ENCODE assay signal across 8 cellular contexts in genomic region chr15:41502787-41503668, GRCh38. TPM values are rescaled to one million over a fixed set of nuclear protein-coding genes. Genes with fewer than 3 reads are reported as not detected.
DNase-seq lines count a peak whose midpoint lies in the region; ATAC-seq, FAIRE-seq and TF ChIP-seq lines count a peak whose summit lies in the region.

No MANE protein-coding gene starts in this region.

- CTCF ChIA-PET in SK-N-SH (lab: Yijun Ruan, JAX) (no interaction called here), OCI-LY7 (lab: Charles Lee; ENCODE audit: unreplicated experiment) (no interaction called here)

- peak; percentile 52 for DNase-seq in SK-N-SH
- DNase-seq in OCI-LY7 (ENCODE audit: low spot score), result no peak
- DNase-seq in gastrocnemius medialis, result no peak
- no peak for DNase-seq in small intestine
- DNase-seq in NCI-H2029 (lab: John Stamatoyannopoulos, UW), result no peak
- no peak for DNase-seq in A172 (ENCODE audit: low spot score)

- no peak for TF ChIP-seq POLR2A in gastrocnemius medialis (IDR thresholded peaks at IDR 0.05)

- H3K9me3 ChIP-seq in SK-N-SH (no peaks in the 10 kb centered on the region), OCI-LY7 (ENCODE audit: low read length) (no peaks in the 10 kb centered on the region), gastrocnemius medialis (no peaks in the 10 kb centered on the region), small intestine (ENCODE audit: control insufficient read depth, low read depth) (no peaks in the 10 kb centered on the region)

- intact Hi-C loops in OCI-LY7 (cut with micrococcal nuclease; ENCODE audit: unreplicated experiment), result no loop called here
- intact Hi-C loops in gastrocnemius medialis (cut with DNase I; ENCODE audit: low total_unique reads), result no loop called here

- H3K4me1 ChIP-seq in SK-N-SH (ENCODE audit: control insufficient read depth in 1 of 2, insufficient read depth in 2 of 2, low read depth in 1 of 2, low read length in 1 of 2) (peaks cover 0 to 10% of the 10 kb centered on the region in 2 experiments; a peak in 1 of 4 replicates), OCI-LY7 (ENCODE audit: insufficient read depth, low read length, poor library complexity, severe bottlenecking) (no peaks in the 10 kb centered on the region), gastrocnemius medialis (peaks cover 0 to 10% of the 10 kb centered on the region in 2 donors), small intestine (ENCODE audit: control insufficient read depth in 2 of 2, insufficient read depth in 1 of 2, low read depth in 1 of 2, low read length in 1 of 2) (peaks cover 0 to 5% of the 10 kb centered on the region in 2 donors)

- in situ Hi-C loops in gastrocnemius medialis (cut with MboI; ENCODE audit: low sequenced_read_pairs in 4 of 4), result no loop called here

- 71% methylated on average over 13 of the region's 55 CpGs for WGBS in SK-N-SH (ENCODE audit: low lambda C conversion rate)
- 37 to 74% (median 48%) methylated on average over 55 of the region's 55 CpGs for WGBS in small intestine, 3 donors

- TF ChIP-seq RAD21 in SK-N-SH (IDR thresholded peaks at IDR 0.05; ENCODE audit: low read length), result no peak

- no peaks in the 10 kb centered on the region for H3K36me3 ChIP-seq in SK-N-SH (replicated peaks in 1 of 2; ENCODE audit: control insufficient read depth in 1 of 2, insufficient read depth in 2 of 2, low read length in 1 of 2)
- H3K36me3 ChIP-seq in OCI-LY7 (ENCODE audit: insufficient read depth, low read length), result no peaks in the 10 kb centered on the region
- no peaks in the 10 kb centered on the region for H3K36me3 ChIP-seq in gastrocnemius medialis
- H3K36me3 ChIP-seq in small intestine (ENCODE audit: control insufficient read depth in 2 of 2, insufficient read depth in 2 of 2, low read length in 2 of 2), result peaks cover 2% of the 10 kb centered on the region in 2 donors

- TF ChIP-seq CTCF in SK-N-SH (IDR thresholded peaks at IDR 0.05) (no peak), OCI-LY7 (conservative IDR thresholded peaks at IDR 0.05; ENCODE audit: low read length) (no peak), gastrocnemius medialis (IDR thresholded peaks at IDR 0.05 in 4 of 5, conservative IDR thresholded peaks at IDR 0.05 in 1 of 5) (no peak)

- no peak for TF ChIP-seq EP300 in SK-N-SH (IDR thresholded peaks at IDR 0.05; ENCODE audit: borderline replicate concordance in 1 of 2, low read depth in 1 of 2, low read length in 1 of 2)

- H2AFZ ChIP-seq in SK-N-SH (ENCODE audit: low read depth) (no peak overlapping the region), OCI-LY7 (ENCODE audit: low read length) (no peak overlapping the region)

- no peak for FAIRE-seq in small intestine (lab: Jason Lieb, UNC)

- BruUV-seq in OCI-LY7 (replicated peaks; lab: Mats Ljungman, UMichigan), result no TSS peak

- H3K4me3 ChIP-seq in SK-N-SH (ENCODE audit: low read depth in 2 of 2, low read length in 1 of 2) (no peak overlapping the region), OCI-LY7 (ENCODE audit: low read depth, low read length, poor library complexity, severe bottlenecking) (no peak overlapping the region), gastrocnemius medialis (peak overlapping the region in 3 of 4 donors; percentile 28 to 47 (median 34)), small intestine (ENCODE audit: low read depth in 1 of 2, low read length in 2 of 2) (peak overlapping the region in 1 of 2 donors; percentile 34)

- H3K27ac ChIP-seq in SK-N-SH (ENCODE audit: low read depth in 2 of 2, low read length in 1 of 2), result no peak overlapping the region
- H3K27ac ChIP-seq in OCI-LY7 (ENCODE audit: low read depth, low read length, poor library complexity, severe bottlenecking), result no peak overlapping the region
- H3K27ac ChIP-seq in gastrocnemius medialis, result no peak overlapping the region
- no peak overlapping the region for H3K27ac ChIP-seq in small intestine (ENCODE audit: low read depth in 1 of 2, low read length in 1 of 2)

- no peak for ATAC-seq in SK-N-SH treated with all-trans-retinoic acid at 6 μM for 48 hours
- ATAC-seq in esophagus mucosa, result peak; percentile 28
- ATAC-seq in gastrocnemius medialis, result no peak

- no peaks in the 10 kb centered on the region for H3F3A ChIP-seq in SK-N-SH (replicated peaks; ENCODE audit: insufficient read depth)

- H3K9me2 ChIP-seq in SK-N-SH, result no peaks in the 10 kb centered on the region
- no peaks in the 10 kb centered on the region for H3K9me2 ChIP-seq in OCI-LY7 (ENCODE audit: insufficient read depth, low read length)

- H3K4me2 ChIP-seq in SK-N-SH (no peak overlapping the region), OCI-LY7 (ENCODE audit: low read length) (peak overlapping the region; percentile 25; the same call in 1 of the 2 replicates)

- H4K20me1 ChIP-seq in SK-N-SH (ENCODE audit: insufficient read depth) (no peaks in the 10 kb centered on the region), OCI-LY7 (ENCODE audit: insufficient read depth, low read length) (no peaks in the 10 kb centered on the region; the same call in 1 of the 2 replicates)

- POLR2A ChIA-PET in SK-N-SH (lab: Yijun Ruan, JAX), result no interaction called here
- POLR2A ChIA-PET in OCI-LY7 (lab: Charles Lee), result no interaction called here

- H3K9ac ChIP-seq in SK-N-SH, result no peak overlapping the region

- no peaks in the 10 kb centered on the region for H3K79me2 ChIP-seq in SK-N-SH (ENCODE audit: insufficient read depth)
- H3K79me2 ChIP-seq in OCI-LY7 (ENCODE audit: insufficient read depth, low read depth, low read length), result no peaks in the 10 kb centered on the region

- no peaks in the 10 kb centered on the region; the same call in 1 of the 2 replicates for H3K27me3 ChIP-seq in SK-N-SH (ENCODE audit: insufficient read depth)
- H3K27me3 ChIP-seq in gastrocnemius medialis, result peaks cover 43 to 47% (median 45%) of the 10 kb centered on the region in 3 donors
- peaks cover 0 to 5% of the 10 kb centered on the region in 2 donors for H3K27me3 ChIP-seq in small intestine (ENCODE audit: control insufficient read depth in 2 of 2, insufficient read depth in 2 of 2, low read length in 2 of 2)

TF ChIP-seq in SK-N-SH, 30 proteins besides CTCF, POLR2A, EP300 and RAD21 (continues in another document):
- TF ChIP-seq TCF12 (IDR thresholded peaks at IDR 0.05), result no peak
- TF ChIP-seq SIN3A (IDR thresholded peaks at IDR 0.05; ENCODE audit: borderline replicate concordance, low read depth, low read length), result no peak
- no peak for TF ChIP-seq MEF2A (IDR thresholded peaks at IDR 0.05; ENCODE audit: borderline replicate concordance, low read depth)

TF ChIP-seq in SK-N-SH treated with all-trans-retinoic acid at 6 μM for 48 hours, 23 proteins besides CTCF, POLR2A, EP300 and RAD21 (continues in another document):
- TF ChIP-seq ZFP30 (CRISPR knock-in tag; IDR thresholded peaks at IDR 0.05) (no peak), ISL1 (CRISPR knock-in tag; IDR thresholded peaks at IDR 0.05) (no peak), SNAI2 (CRISPR knock-in tag; IDR thresholded peaks at IDR 0.05) (no peak), CREB5 (CRISPR knock-in tag; IDR thresholded peaks at IDR 0.05; ENCODE audit: low read depth) (no peak), ARNTL (CRISPR knock-in tag; IDR thresholded peaks at IDR 0.05; ENCODE audit: borderline replicate concordance, low read depth) (no peak)

RNA-seq across cellular contexts. Expression of gene ITPKA, which starts 9.4 kb away (rescaled TPM):
- polyA plus RNA-seq in SK-N-SH (2012; rRNA removed) (1.0 and 2.2 TPM in 2 replicates), small intestine (10 to 100 TPM; 30.3 to 93.9 (median 49.4) TPM)
- 0.60 and 1.1 TPM in 2 replicates for polyA plus RNA-seq in SK-N-SH (2012; cell fraction: cytosol; rRNA removed)
- polyA plus RNA-seq in SK-N-SH (2012; cell fraction: nucleus; rRNA removed), result 4.9 and 7.4 TPM in 2 replicates
- total RNA-seq in OCI-LY7 (2014; rRNA removed; shearing (Covaris generic)), result not detected in 2 replicates
- total RNA-seq in OCI-LY7 (2022) (not detected in 2 replicates), esophagus mucosa (0.16 TPM), gastrocnemius medialis (10 to 100 TPM in 1 of 4 donors, 1 to 10 TPM in 2, under 1 TPM in 1; 0.75 to 12.4 (median 7.0) TPM)
- 15.5 and 17.3 TPM in 2 replicates for total RNA-seq in A172 (2014; rRNA removed; shearing (Covaris generic))

RNA-seq across cellular contexts. Expression of gene LTK, which starts 10.6 kb away (rescaled TPM):
- polyA plus RNA-seq in SK-N-SH (2012; rRNA removed) (0.06 and 0.07 TPM in 2 replicates), small intestine (10 to 100 TPM; 17.4 to 68.4 (median 48.4) TPM)
- 0.01 and 0.07 TPM in 2 replicates for polyA plus RNA-seq in SK-N-SH (2012; cell fraction: cytosol; rRNA removed)
- 0.87 and 1.6 TPM in 2 replicates for polyA plus RNA-seq in SK-N-SH (2012; cell fraction: nucleus; rRNA removed)
- total RNA-seq in OCI-LY7 (2014; rRNA removed; shearing (Covaris generic)), result 0.10 and 0.22 TPM in 2 replicates
- total RNA-seq in OCI-LY7 (2022) (0.11 TPM in 2 replicates), esophagus mucosa (0.12 TPM), gastrocnemius medialis (under 1 TPM in 2 of 4 donors, not detected in 2; 0.34 to 0.68 TPM)
- total RNA-seq in A172 (2014; rRNA removed; shearing (Covaris generic)), result 4.3 and 5.2 TPM in 2 replicates

RNA-seq across cellular contexts. Expression of gene RPAP1, which starts 41.0 kb away (rescaled TPM):
- polyA plus RNA-seq in SK-N-SH (2012; rRNA removed) (18.0 and 20.2 TPM in 2 replicates), small intestine (10 to 100 TPM in 1 of 3 donors, 1 to 10 TPM in 2; 6.2 to 13.9 (median 6.5) TPM)
- polyA plus RNA-seq in SK-N-SH (2012; cell fraction: cytosol; rRNA removed), result 8.4 and 10.4 TPM in 2 replicates
- 54.9 and 55.9 TPM in 2 replicates for polyA plus RNA-seq in SK-N-SH (2012; cell fraction: nucleus; rRNA removed)
- total RNA-seq in OCI-LY7 (2014; rRNA removed; shearing (Covaris generic)), result 19.3 and 24.3 TPM in 2 replicates
- total RNA-seq in OCI-LY7 (2022) (39.9 and 51.6 TPM in 2 replicates), esophagus mucosa (25.5 TPM), gastrocnemius medialis (10 to 100 TPM; 17.8 to 73.2 (median 34.8) TPM)
- total RNA-seq in A172 (2014; rRNA removed; shearing (Covaris generic)), result 15.4 and 23.6 TPM in 2 replicates

RNA-seq across cellular contexts. Expression of gene TYRO3, which starts 56.0 kb away (rescaled TPM):
- polyA plus RNA-seq in SK-N-SH (2012; rRNA removed), result 8.7 and 10.3 TPM in 2 replicates
- 4.9 and 8.9 TPM in 2 replicates for polyA plus RNA-seq in SK-N-SH (2012; cell fraction: cytosol; rRNA removed)
- polyA plus RNA-seq in SK-N-SH (2012; cell fraction: nucleus; rRNA removed), result 9.2 and 10.5 TPM in 2 replicates
- total RNA-seq in OCI-LY7 (2014; rRNA removed; shearing (Covaris generic)), result not detected in 2 replicates
- 0.13 and 0.48 TPM in 2 replicates for total RNA-seq in OCI-LY7 (2022)
- 13.4 TPM for total RNA-seq in esophagus mucosa
- total RNA-seq in gastrocnemius medialis, result 1 to 10 TPM; 1.6 to 4.4 (median 2.4) TPM
- polyA plus RNA-seq in small intestine, result 1 to 10 TPM; 2.7 to 9.6 (median 3.5) TPM
- 10.7 and 22.2 TPM in 2 replicates for total RNA-seq in A172 (2014; rRNA removed; shearing (Covaris generic))

Comparison
In these comparisons a context has a peak if more than half of its experiments do, and no peak if none do; other contexts are left out.
1. H3K4me3 ChIP-seq: peak in gastrocnemius medialis (3 of 4); none in SK-N-SH (0 of 2) and OCI-LY7 (single experiment).